1 cellular context compared by ENCODE assay signal in the genomic region with DNA sequence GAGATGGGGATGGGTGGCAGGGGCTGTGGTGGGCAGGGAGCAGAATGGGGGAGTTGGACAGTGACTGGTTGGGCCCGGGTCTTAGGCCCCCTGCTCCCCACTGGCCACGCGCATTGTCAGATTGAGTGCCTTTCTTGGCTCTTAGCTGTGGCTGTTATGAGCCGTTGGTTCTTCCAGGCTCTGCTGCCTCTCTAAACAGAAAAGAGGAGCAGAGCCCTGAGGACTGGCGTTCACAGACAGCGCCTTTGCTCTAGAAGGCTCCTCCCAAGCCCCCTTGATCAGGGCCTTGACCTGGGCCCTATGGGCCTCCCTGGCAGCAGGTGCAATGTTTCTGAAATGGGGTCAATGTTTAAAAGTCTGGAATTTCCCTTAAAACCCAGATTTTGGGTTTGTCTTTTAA.
TF ChIP-seq lines count a peak whose summit lies in the region.

No MANE protein-coding gene starts in this region.

TF ChIP-seq in GM12891, 5 proteins besides CTCF, POLR2A, EP300 and RAD21:
- TF ChIP-seq PAX5 (IDR thresholded peaks at IDR 0.05; ENCODE audit: insufficient read depth, low read length, severe bottlenecking) (no peak), SPI1 (IDR thresholded peaks at IDR 0.05; ENCODE audit: low read depth, low read length) (no peak), TAF1 (IDR thresholded peaks at IDR 0.05; ENCODE audit: low read depth, low read length) (no peak), POU2F2 (IDR thresholded peaks at IDR 0.05; ENCODE audit: low read depth, low read length) (no peak), POLR2AphosphoS5 (IDR thresholded peaks at IDR 0.05; ENCODE audit: low read depth, low read length) (no peak)
TF ChIP-seq in GM12891: peak in this region for 0.
